In the genomic region with DNA sequence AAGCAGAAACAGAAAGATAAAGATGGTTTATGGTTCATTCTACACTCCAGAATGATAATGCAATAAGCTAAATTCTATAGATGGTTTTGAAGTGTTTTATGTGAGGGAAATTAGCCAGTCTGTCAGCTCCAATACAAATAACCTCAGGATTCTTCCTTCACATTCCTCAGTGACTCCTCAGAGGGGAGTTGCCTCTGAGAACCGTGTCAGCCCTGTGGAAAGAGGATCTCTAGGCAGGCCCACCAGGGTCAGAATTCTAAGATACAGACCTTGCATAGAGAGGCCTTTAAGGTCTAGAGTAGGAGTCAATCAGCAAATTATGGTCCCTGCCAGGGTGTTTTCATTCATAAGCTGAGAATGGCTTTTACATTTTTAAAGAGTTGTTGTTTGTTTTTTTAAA, we compare ENCODE assay signal across 8 cellular contexts. TPM values are rescaled to one million over a fixed set of nuclear protein-coding genes. Genes with fewer than 3 reads are reported as not detected.
DNase-seq lines count a peak whose midpoint lies in the region; ATAC-seq, FAIRE-seq and TF ChIP-seq lines count a peak whose summit lies in the region.

No MANE protein-coding gene starts in this region.

- DNase-seq in bronchial epithelial cell (ENCODE audit: low read depth), result peak; percentile 72
- DNase-seq in left kidney (ENCODE audit: low read depth, low spot score), result peak; percentile 64
- peak in 1 of 2 donors; percentile 16 for DNase-seq in thyroid gland
- DNase-seq in BE2C, result no peak
- DNase-seq in activated gamma-delta T cell treated with Interleukin-2 at 50 U/mL for 16 hours, result no peak
- DNase-seq in MM.1S, result no peak

- no peak for ATAC-seq in HG03457 (IDR thresholded peaks at IDR 0.05; ENCODE audit: unreplicated experiment)

- no peak overlapping the region for H3K4me3 ChIP-seq in bronchial epithelial cell (ENCODE audit: low read depth, low read length)
- H3K4me3 ChIP-seq in thyroid gland (replicated peaks in 1 of 3), result no peak overlapping the region
- no peak overlapping the region for H3K4me3 ChIP-seq in BE2C (ENCODE audit: low read depth, low read length)
- H3K4me3 ChIP-seq in MM.1S (ENCODE audit: low read length), result no peak overlapping the region

- H3K9ac ChIP-seq in MM.1S (ENCODE audit: low read length), result no peak overlapping the region

- peak in 1 of 2 donors; percentile 9 for TF ChIP-seq POLR2A in thyroid gland (IDR thresholded peaks at IDR 0.05)

- H2AFZ ChIP-seq in MM.1S (ENCODE audit: low read length), result no peak overlapping the region

- H4K20me1 ChIP-seq in MM.1S (ENCODE audit: insufficient read depth, low read length), result no peaks in the 10 kb centered on the region

- TF ChIP-seq EP300 in Ishikawa (IDR thresholded peaks at IDR 0.05; ENCODE audit: borderline replicate concordance), result no peak

- H3K4me2 ChIP-seq in MM.1S (ENCODE audit: low read depth, low read length), result no peak overlapping the region

- no peak for FAIRE-seq in bronchial epithelial cell (lab: Jason Lieb, UNC)

- TF ChIP-seq CTCF in bronchial epithelial cell (IDR thresholded peaks at IDR 0.05; ENCODE audit: insufficient read depth, low read length, severe bottlenecking), result no peak
- TF ChIP-seq CTCF in thyroid gland (IDR thresholded peaks at IDR 0.05), result no peak
- no peak for TF ChIP-seq CTCF in BE2C (IDR thresholded peaks at IDR 0.05; ENCODE audit: low read depth, low read length)
- TF ChIP-seq CTCF in MM.1S (IDR thresholded peaks at IDR 0.05; ENCODE audit: low read length), result no peak

- no peaks in the 10 kb centered on the region for H3K79me2 ChIP-seq in MM.1S (ENCODE audit: low read length)

- no peaks in the 10 kb centered on the region for H3K9me2 ChIP-seq in MM.1S (replicated peaks; ENCODE audit: insufficient read depth, low read length)

- H3K4me1 ChIP-seq in thyroid gland, result peaks cover 63 to 65% of the 10 kb centered on the region in 2 donors
- no peaks in the 10 kb centered on the region for H3K4me1 ChIP-seq in BE2C
- no peaks in the 10 kb centered on the region for H3K4me1 ChIP-seq in MM.1S (ENCODE audit: low read length)

- WGBS in thyroid gland, 2 donors, result 28 to 38% methylated on average over 1 of the region's 1 CpG

- H3K27me3 ChIP-seq in bronchial epithelial cell (ENCODE audit: control insufficient read depth, insufficient read depth, low read length), result no peaks in the 10 kb centered on the region
- H3K27me3 ChIP-seq in thyroid gland, result no peaks in the 10 kb centered on the region
- H3K27me3 ChIP-seq in BE2C, result no peaks in the 10 kb centered on the region
- H3K27me3 ChIP-seq in MM.1S (replicated peaks; ENCODE audit: insufficient read depth, low read length), result no peaks in the 10 kb centered on the region

- H3K36me3 ChIP-seq in bronchial epithelial cell (ENCODE audit: control insufficient read depth, insufficient read depth, low read length) (no peaks in the 10 kb centered on the region), thyroid gland (no peaks in the 10 kb centered on the region), BE2C (no peaks in the 10 kb centered on the region), MM.1S (replicated peaks; ENCODE audit: insufficient read depth, low read length) (no peaks in the 10 kb centered on the region)

- peak overlapping the region; percentile 92 to 96 (median 96) for H3K27ac ChIP-seq in thyroid gland
- no peak overlapping the region for H3K27ac ChIP-seq in MM.1S (ENCODE audit: low read length)

- H3K9me3 ChIP-seq in thyroid gland, result no peaks in the 10 kb centered on the region
- H3K9me3 ChIP-seq in BE2C, result no peaks in the 10 kb centered on the region
- H3K9me3 ChIP-seq in MM.1S (replicated peaks; ENCODE audit: insufficient read depth, low read length), result no peaks in the 10 kb centered on the region

- no peaks in the 10 kb centered on the region for H3F3A ChIP-seq in MM.1S (ENCODE audit: insufficient read depth, low read length)

- intact Hi-C loops in thyroid gland (cut with DNase I), result no loop called here

- TF ChIP-seq RAD21 in Ishikawa (IDR thresholded peaks at IDR 0.05; ENCODE audit: low read depth), result no peak

TF ChIP-seq in Ishikawa, 13 proteins besides CTCF, POLR2A, EP300 and RAD21:
- TF ChIP-seq TCF12 (IDR thresholded peaks at IDR 0.05; ENCODE audit: low read depth) (no peak), TEAD4 (IDR thresholded peaks at IDR 0.05) (peak; percentile 54; the same call in 1 of the 2 replicates)
TF ChIP-seq in Ishikawa: peak in this region for 1.

RNA-seq across cellular contexts. Expression of a gene that starts 26.6 kb away (rescaled TPM):
- 4.5 and 4.9 TPM in 2 replicates for total RNA-seq in bronchial epithelial cell
- total RNA-seq in thyroid gland, result 10 to 100 TPM; 15.2 to 28.2 (median 26.4) TPM
- 12.2 TPM for polyA plus RNA-seq in BE2C (2012; ENCODE audit: insufficient read depth, insufficient read length, low read depth)

Comparison
In these comparisons a context has a peak if more than half of its experiments do, and no peak if none do; other contexts are left out.
1. DNase-seq: peak in bronchial epithelial cell (single experiment) and left kidney (single experiment); none in BE2C (single experiment), activated gamma-delta T cell treated with Interleukin-2 at 50 U/mL for 16 hours (single experiment) and MM.1S (single experiment).